Comparison of ENCODE assay signal across 8 cellular contexts in the genomic region with DNA sequence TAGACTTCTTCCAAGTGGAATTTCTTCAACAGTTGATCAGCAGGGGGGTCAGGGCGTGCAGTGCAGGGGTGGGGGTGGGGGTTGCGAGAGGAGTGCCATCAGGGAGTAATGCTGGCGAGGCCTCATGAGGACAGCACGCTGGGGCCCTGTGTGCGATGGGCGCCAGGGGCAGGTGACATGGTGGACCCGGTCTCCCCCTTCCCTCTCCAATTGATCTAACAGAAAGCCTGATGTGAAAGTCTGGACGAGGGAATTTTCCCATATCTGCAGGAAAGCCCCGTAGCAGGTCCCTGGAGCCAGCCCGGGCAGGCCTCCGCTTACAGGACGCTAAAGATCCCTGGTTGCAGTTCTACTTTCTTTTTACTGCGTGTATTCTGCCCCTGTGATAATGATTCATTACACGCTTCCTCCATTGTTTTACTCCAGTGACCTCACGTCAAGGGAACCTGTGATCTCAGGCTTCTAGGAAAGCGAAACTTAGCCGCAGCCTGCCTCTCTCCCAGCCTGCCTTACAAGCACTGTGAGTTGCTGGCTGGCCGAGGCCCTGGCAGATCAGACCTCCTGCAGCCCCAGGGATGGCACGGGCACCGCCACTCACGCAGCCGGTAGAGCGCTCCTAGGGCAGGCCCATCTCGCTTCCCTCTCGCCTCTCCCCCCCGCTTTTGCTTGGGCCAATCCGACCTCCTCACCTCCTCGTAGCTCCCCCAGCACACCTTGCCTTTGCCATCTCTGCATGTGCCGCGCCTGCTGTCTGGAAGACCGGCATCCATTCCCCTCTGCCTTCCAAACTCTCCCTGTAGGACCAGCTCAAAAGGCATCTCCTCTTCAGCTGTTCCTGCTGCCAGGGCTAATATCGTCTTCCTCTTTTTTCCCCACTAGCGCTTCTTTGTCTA. TPM values are rescaled to one million over a fixed set of nuclear protein-coding genes. Genes with fewer than 3 reads are reported as not detected.
A peak's percentile ranks its signal among the peaks of the same experiment; 100 is the strongest.
DNase-seq lines count a peak whose midpoint lies in the region; ATAC-seq, FAIRE-seq and TF ChIP-seq lines count a peak whose summit lies in the region.

No MANE protein-coding gene starts in this region.

- H2AFZ ChIP-seq in KMS-11 (ENCODE audit: low read depth), result peak overlapping the region; percentile 87; the same call in 1 of the 2 replicates

- peak overlapping the region; percentile 39; the same call in 1 of the 2 replicates for H3K9ac ChIP-seq in KMS-11

- H3K9me3 ChIP-seq in DOHH2 (ENCODE audit: control insufficient read depth, insufficient read depth, low read length), result no peaks in the 10 kb centered on the region

- CTCF ChIA-PET in WTC11 (lab: Charles Lee), result interaction anchor here (0.8 to 1.3 kb wide), 3 partner anchors 24 to 68 kb away, joined by 3 read pairs; no protein-coding TSS in a partner anchor

- H4K20me1 ChIP-seq in DOHH2 (ENCODE audit: control insufficient read depth, insufficient read depth, low read depth, low read length) (no peaks in the 10 kb centered on the region), KMS-11 (ENCODE audit: insufficient read depth) (no peaks in the 10 kb centered on the region)

- ATAC-seq in GM21528 (IDR thresholded peaks at IDR 0.05; ENCODE audit: low FRiP score, unreplicated experiment), result peak; percentile 89
- ATAC-seq in WTC11, result peak; percentile 89

- H3K27me3 Mint-ChIP-seq in WTC11 (ENCODE audit: low read depth), result no peaks in the 10 kb centered on the region; the same call in 1 of the 2 replicates

- FAIRE-seq in bronchial epithelial cell (lab: Jason Lieb, UNC), result no peak

- TF ChIP-seq CTCF in DOHH2 (IDR thresholded peaks at IDR 0.05; ENCODE audit: low read depth, low read length, poor library complexity, severe bottlenecking), result no peak
- no peak for TF ChIP-seq CTCF in KMS-11 (conservative IDR thresholded peaks at IDR 0.05; ENCODE audit: low read depth, low read length)
- TF ChIP-seq CTCF in WTC11 (IDR thresholded peaks at IDR 0.05), result no peak
- TF ChIP-seq CTCF in bronchial epithelial cell (IDR thresholded peaks at IDR 0.05; ENCODE audit: insufficient read depth, low read length, severe bottlenecking), result no peak

- H3K36me3 ChIP-seq in DOHH2 (ENCODE audit: control insufficient read depth, low read length) (no peaks in the 10 kb centered on the region), KMS-11 (ENCODE audit: insufficient read depth) (no peaks in the 10 kb centered on the region), bronchial epithelial cell (ENCODE audit: control insufficient read depth, insufficient read depth, low read length) (no peaks in the 10 kb centered on the region)

- H3K4me1 ChIP-seq in DOHH2 (ENCODE audit: control insufficient read depth, low read length) (peaks cover 8% of the 10 kb centered on the region), KMS-11 (ENCODE audit: low read depth, poor library complexity, severe bottlenecking) (peaks cover 6% of the 10 kb centered on the region)

- H3K27ac Mint-ChIP-seq in WTC11, result no peak overlapping the region

- H3K9me3 Mint-ChIP-seq in WTC11, result no peaks in the 10 kb centered on the region

- POLR2A ChIA-PET in WTC11 (lab: Charles Lee), result no interaction called here

- H3K4me2 ChIP-seq in DOHH2 (ENCODE audit: low read length) (peak overlapping the region; percentile 55), KMS-11 (peak overlapping the region; percentile 55)

- H3K4me3 ChIP-seq in DOHH2 (ENCODE audit: low read length), result peak overlapping the region; percentile 51
- H3K4me3 ChIP-seq in KMS-11 (IDR thresholded peaks at IDR 0.05; ENCODE audit: insufficient read depth, low read depth, low read length), result no peak overlapping the region
- peak overlapping the region; percentile 38 for H3K4me3 ChIP-seq in bronchial epithelial cell (ENCODE audit: low read depth, low read length)

- no peaks in the 10 kb centered on the region for H3K36me3 Mint-ChIP-seq in WTC11

- H3K9me2 ChIP-seq in DOHH2 (replicated peaks; ENCODE audit: control insufficient read depth, low read length), result no peaks in the 10 kb centered on the region; the same call in 1 of the 2 replicates

- H3K79me2 ChIP-seq in DOHH2 (ENCODE audit: control insufficient read depth, low read length), result no peaks in the 10 kb centered on the region
- no peaks in the 10 kb centered on the region for H3K79me2 ChIP-seq in KMS-11 (ENCODE audit: insufficient read depth, low read depth)

- H3F3A ChIP-seq in DOHH2 (ENCODE audit: control insufficient read depth, insufficient read depth), result no peaks in the 10 kb centered on the region

- peak overlapping the region; percentile 26; the same call in 1 of the 2 replicates for H3K4me3 Mint-ChIP-seq in WTC11

- H3K27ac ChIP-seq in DOHH2 (ENCODE audit: low read depth, low read length) (no peak overlapping the region), KMS-11 (peak overlapping the region; percentile 34; the same call in 1 of the 2 replicates), layer of hippocampus (ENCODE audit: low read depth, low read length) (peak overlapping the region; percentile 77)

- H3K27me3 ChIP-seq in DOHH2 (ENCODE audit: control insufficient read depth, low read length) (peaks cover 8% of the 10 kb centered on the region), KMS-11 (ENCODE audit: insufficient read depth, low read depth) (no peaks in the 10 kb centered on the region), bronchial epithelial cell (ENCODE audit: control insufficient read depth, insufficient read depth, low read length) (no peaks in the 10 kb centered on the region), layer of hippocampus (ENCODE audit: control insufficient read depth, insufficient read depth, low read length) (no peaks in the 10 kb centered on the region)

- peak; percentile 47 for DNase-seq in WTC11 (ENCODE audit: low spot score)
- DNase-seq in bronchial epithelial cell (ENCODE audit: low read depth), result peak; percentile 96
- DNase-seq in stimulated activated CD4-positive, alpha-beta T cell treated with anti-CD3 and anti-CD28 coated beads, Interleukin-2, amount 100 ng/mL, for 24 hours, result peak; percentile 78 to 80
- no peak for DNase-seq in 8988T

- H3K4me1 Mint-ChIP-seq in WTC11, result peaks cover 21% of the 10 kb centered on the region

TF ChIP-seq in WTC11, 78 proteins besides CTCF, POLR2A, EP300 and RAD21:
- TF ChIP-seq, protein P1, sequence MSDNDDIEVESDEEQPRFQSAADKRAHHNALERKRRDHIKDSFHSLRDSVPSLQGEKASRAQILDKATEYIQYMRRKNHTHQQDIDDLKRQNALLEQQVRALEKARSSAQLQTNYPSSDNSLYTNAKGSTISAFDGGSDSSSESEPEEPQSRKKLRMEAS (CRISPR knock-in tag; IDR thresholded peaks at IDR 0.05), result peak; percentile 51; the same call in 1 of the 2 replicates
- no peak for TF ChIP-seq MYBL2 (CRISPR knock-in tag; IDR thresholded peaks at IDR 0.05)
- TF ChIP-seq, protein P2, sequence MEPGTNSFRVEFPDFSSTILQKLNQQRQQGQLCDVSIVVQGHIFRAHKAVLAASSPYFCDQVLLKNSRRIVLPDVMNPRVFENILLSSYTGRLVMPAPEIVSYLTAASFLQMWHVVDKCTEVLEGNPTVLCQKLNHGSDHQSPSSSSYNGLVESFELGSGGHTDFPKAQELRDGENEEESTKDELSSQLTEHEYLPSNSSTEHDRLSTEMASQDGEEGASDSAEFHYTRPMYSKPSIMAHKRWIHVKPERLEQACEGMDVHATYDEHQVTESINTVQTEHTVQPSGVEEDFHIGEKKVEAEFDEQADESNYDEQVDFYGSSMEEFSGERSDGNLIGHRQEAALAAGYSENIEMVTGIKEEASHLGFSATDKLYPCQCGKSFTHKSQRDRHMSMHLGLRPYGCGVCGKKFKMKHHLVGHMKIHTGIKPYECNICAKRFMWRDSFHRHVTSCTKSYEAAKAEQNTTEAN (CRISPR knock-in tag; IDR thresholded peaks at IDR 0.05), result no peak
- TF ChIP-seq CREM (CRISPR knock-in tag; IDR thresholded peaks at IDR 0.05), result no peak

RNA-seq across cellular contexts. Expression of gene NEURL3, which starts 19.2 kb away (rescaled TPM):
- total RNA-seq in WTC11 (2021), result not detected in 3 replicates
- not detected in 2 replicates for total RNA-seq in bronchial epithelial cell

RNA-seq across cellular contexts. Expression of gene ARID5A, which starts 50.6 kb away (rescaled TPM):
- total RNA-seq in WTC11 (2021), result 8.5 to 13.9 TPM (median 10.1 TPM) in 3 replicates
- 2.9 and 3.7 TPM in 2 replicates for total RNA-seq in bronchial epithelial cell
